In the genomic region with DNA sequence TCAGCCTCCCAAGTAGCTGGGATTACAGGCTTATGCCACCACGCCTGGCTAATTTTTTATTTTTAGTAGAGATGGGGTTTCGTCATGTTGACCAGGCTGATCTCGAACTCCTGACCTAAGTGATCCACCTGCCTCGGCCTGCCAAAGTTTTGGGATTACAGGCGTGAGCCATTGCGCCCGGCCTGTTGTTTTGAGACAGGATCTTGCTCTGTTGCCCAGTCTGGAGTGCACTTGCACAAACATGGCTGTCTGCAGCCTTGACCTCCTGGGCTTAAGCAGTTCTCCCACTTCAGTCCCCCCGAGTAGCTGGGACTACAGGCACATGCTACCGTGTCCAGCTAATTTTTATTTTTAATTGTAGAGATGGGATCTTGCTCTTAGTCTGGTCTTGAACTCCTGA, we compare ENCODE assay signal across 1 cellular context.
TF ChIP-seq lines count a peak whose summit lies in the region.

No MANE protein-coding gene starts in this region.

TF ChIP-seq in H1, 55 proteins besides CTCF, POLR2A, EP300 and RAD21:
- TF ChIP-seq RNF2 (IDR thresholded peaks at IDR 0.05; ENCODE audit: borderline replicate concordance, low read depth, low read length, missing control alignments, poor library complexity, severe bottlenecking), result no peak
- no peak for TF ChIP-seq POU5F1 (IDR thresholded peaks at IDR 0.05; ENCODE audit: low read depth, low read length)
- TF ChIP-seq CBX5 (IDR thresholded peaks at IDR 0.05; ENCODE audit: low read depth, low read length), result no peak
- no peak for TF ChIP-seq HDAC6 (IDR thresholded peaks at IDR 0.05; ENCODE audit: low read depth, low read length)
